In genomic region chr2:172465417-172466334, GRCh38 we compare ENCODE assay signal across 8 cellular contexts. TPM values are rescaled to one million over a fixed set of nuclear protein-coding genes. Genes with fewer than 3 reads are reported as not detected.
DNase-seq lines count a peak whose midpoint lies in the region; ATAC-seq and TF ChIP-seq lines count a peak whose summit lies in the region.

No MANE protein-coding gene starts in this region.

- H3K4me3 ChIP-seq in GM12865 (ENCODE audit: low read depth, low read length) (no peak overlapping the region), MG63 (peak overlapping the region; percentile 29), tibial artery (peak overlapping the region; percentile 15 to 36)

- no peaks in the 10 kb centered on the region for H3K27me3 ChIP-seq in MG63
- no peaks in the 10 kb centered on the region for H3K27me3 ChIP-seq in tibial artery

- DNase-seq in GM12865 (ENCODE audit: low read depth) (peak; percentile 69), MG63 (peak; percentile 57), SIG-M5 treated with dmso at 0.1 percent for 504 hours (lab: John Stamatoyannopoulos, UW; ENCODE audit: unreplicated experiment) (peak; percentile 85), foreskin melanocyte (peak; percentile 75), osteocyte (ENCODE audit: extremely low spot score, unreplicated experiment) (no peak), tibial artery (peak in 1 of 2 donors; percentile 70)
- DNase-seq in activated gamma-delta T cell treated with anti-CD3 and anti-CD28 coated beads, Interleukin-2, amount 50 U/mL, for 16 hours (ENCODE audit: low read depth), result peak; percentile 58

- peak overlapping the region; percentile 72 for H3K4me3 Mint-ChIP-seq in osteocyte (ENCODE audit: unreplicated experiment)

- peak; percentile 67 for TF ChIP-seq CTCF in GM12865 (IDR thresholded peaks at IDR 0.05; ENCODE audit: insufficient read depth, low read depth, low read length, missing control alignments)
- TF ChIP-seq CTCF in osteocyte (IDR thresholded peaks at IDR 0.05), result peak; percentile 92
- TF ChIP-seq CTCF in tibial artery (IDR thresholded peaks at IDR 0.05), result peak; percentile 74 to 81

- H3K27me3 Mint-ChIP-seq in osteocyte (ENCODE audit: unreplicated experiment), result no peaks in the 10 kb centered on the region

- H3K36me3 ChIP-seq in MG63 (no peaks in the 10 kb centered on the region), tibial artery (peaks cover 0 to 5% (median 0%) of the 10 kb centered on the region in 3 donors)

- H3K9me3 ChIP-seq in MG63 (no peaks in the 10 kb centered on the region), tibial artery (no peaks in the 10 kb centered on the region)

- intact Hi-C loops in tibial artery (cut with DNase I; ENCODE audit: low total_unique reads), result loop anchor here (2.0 to 10.0 kb wide), 2 partner anchors 249 to 293 kb away; no protein-coding TSS in a partner anchor

- peaks cover 9% of the 10 kb centered on the region for H3K4me1 Mint-ChIP-seq in osteocyte (ENCODE audit: unreplicated experiment)

- no peaks in the 10 kb centered on the region for H3K36me3 Mint-ChIP-seq in osteocyte (ENCODE audit: unreplicated experiment)

- H3K9me3 Mint-ChIP-seq in osteocyte (ENCODE audit: unreplicated experiment), result no peaks in the 10 kb centered on the region

- H3K27ac ChIP-seq in tibial artery, result no peak overlapping the region

- no peak for ATAC-seq in GM21423 (IDR thresholded peaks at IDR 0.05; ENCODE audit: unreplicated experiment)

- no peak overlapping the region for H3K27ac Mint-ChIP-seq in osteocyte (ENCODE audit: unreplicated experiment)

- H3K4me1 ChIP-seq in tibial artery, result peaks cover 0 to 20% (median 0%) of the 10 kb centered on the region in 4 donors

RNA-seq across cellular contexts. Expression of gene ITGA6, which starts 38.3 kb away (rescaled TPM):
- total RNA-seq in MG63 (2014; rRNA removed; shearing (Covaris generic); ENCODE audit: low replicate concordance), result 4.3 TPM in 2 replicates
- total RNA-seq in osteocyte, result 4.2 and 5.1 TPM in 2 replicates
